Comparison of ENCODE assay signal across 1 cellular context in genomic region chr6:146943673-146944072, GRCh38.
TF ChIP-seq lines count a peak whose summit lies in the region.

No MANE protein-coding gene starts in this region.

TF ChIP-seq in HepG2, 621 proteins besides CTCF, POLR2A, EP300 and RAD21 (continued from another document and continues in another):
- no peak for TF ChIP-seq HOMEZ (CRISPR knock-in tag; IDR thresholded peaks at IDR 0.05; ENCODE audit: low read depth)
- no peak for TF ChIP-seq TBP (CRISPR knock-in tag; IDR thresholded peaks at IDR 0.05)
- TF ChIP-seq SATB2 (CRISPR knock-in tag; IDR thresholded peaks at IDR 0.05), result no peak
- TF ChIP-seq ZNF251 (CRISPR knock-in tag; IDR thresholded peaks at IDR 0.05), result no peak
- no peak for TF ChIP-seq NCOA2 (CRISPR knock-in tag; IDR thresholded peaks at IDR 0.05)
- TF ChIP-seq MEIS1 (CRISPR knock-in tag; IDR thresholded peaks at IDR 0.05; ENCODE audit: borderline replicate concordance), result no peak
- no peak for TF ChIP-seq ZNF703 (CRISPR knock-in tag; IDR thresholded peaks at IDR 0.05; ENCODE audit: borderline replicate concordance)
- TF ChIP-seq U2AF2 (IDR thresholded peaks at IDR 0.05; ENCODE audit: low read depth, low read length), result no peak
- TF ChIP-seq ATM (IDR thresholded peaks at IDR 0.05; ENCODE audit: borderline replicate concordance), result no peak
- TF ChIP-seq TRIM24 (CRISPR knock-in tag; IDR thresholded peaks at IDR 0.05), result no peak
- no peak for TF ChIP-seq E2F1 (CRISPR knock-in tag; IDR thresholded peaks at IDR 0.05)
- no peak for TF ChIP-seq KDM6A (CRISPR knock-in tag; IDR thresholded peaks at IDR 0.05; ENCODE audit: low read depth)
- TF ChIP-seq NFE2L1 (CRISPR knock-in tag; IDR thresholded peaks at IDR 0.05; ENCODE audit: borderline replicate concordance), result no peak
- peak; percentile 63; the same call in 1 of the 2 replicates for TF ChIP-seq ZNF644 (CRISPR knock-in tag; IDR thresholded peaks at IDR 0.05; ENCODE audit: low read depth)
- no peak for TF ChIP-seq RBAK (CRISPR knock-in tag; IDR thresholded peaks at IDR 0.05)
- no peak for TF ChIP-seq ISX (CRISPR knock-in tag; conservative IDR thresholded peaks at IDR 0.05)
- TF ChIP-seq ZNF451 (CRISPR knock-in tag; IDR thresholded peaks at IDR 0.05), result no peak
- TF ChIP-seq KAT2B (IDR thresholded peaks at IDR 0.05; ENCODE audit: borderline replicate concordance, low read depth, low read length), result no peak
- no peak for TF ChIP-seq CENPBD1 (CRISPR knock-in tag; IDR thresholded peaks at IDR 0.05; ENCODE audit: borderline replicate concordance, low read depth)
- no peak for TF ChIP-seq NR2F6 (IDR thresholded peaks at IDR 0.05)
- TF ChIP-seq NR2F6 (CRISPR knock-in tag; IDR thresholded peaks at IDR 0.05), result no peak
- no peak for TF ChIP-seq RAD51 (IDR thresholded peaks at IDR 0.05; ENCODE audit: borderline replicate concordance)
- no peak for TF ChIP-seq ZNF749 (CRISPR knock-in tag; IDR thresholded peaks at IDR 0.05; ENCODE audit: borderline replicate concordance)
- no peak for TF ChIP-seq ZNF263 (CRISPR knock-in tag; IDR thresholded peaks at IDR 0.05)
- TF ChIP-seq ZBTB1 (CRISPR knock-in tag; IDR thresholded peaks at IDR 0.05; ENCODE audit: borderline replicate concordance), result no peak
- peak; percentile 72 for TF ChIP-seq ELF1 (CRISPR knock-in tag; IDR thresholded peaks at IDR 0.05)
- TF ChIP-seq HCFC1 (IDR thresholded peaks at IDR 0.05; ENCODE audit: low read depth, low read length), result no peak
- TF ChIP-seq SIN3A (IDR thresholded peaks at IDR 0.05; ENCODE audit: borderline replicate concordance, low read depth, low read length), result no peak
- 0 out of 2 replicates have a peak, but pooled peaks have one; percentile 35 for TF ChIP-seq CBX5 (CRISPR knock-in tag; IDR thresholded peaks at IDR 0.05; ENCODE audit: borderline replicate concordance)
- no peak for TF ChIP-seq BRCA1 (CRISPR knock-in tag; IDR thresholded peaks at IDR 0.05)
- no peak for TF ChIP-seq SAFB2 (CRISPR knock-in tag; IDR thresholded peaks at IDR 0.05; ENCODE audit: borderline replicate concordance, low read depth)
- no peak for TF ChIP-seq GATAD2A (CRISPR knock-in tag; IDR thresholded peaks at IDR 0.05)
- TF ChIP-seq ATF7 (IDR thresholded peaks at IDR 0.05), result no peak
- no peak for TF ChIP-seq ATF7 (CRISPR knock-in tag; IDR thresholded peaks at IDR 0.05)
- TF ChIP-seq RARA (CRISPR knock-in tag; IDR thresholded peaks at IDR 0.05), result peak; percentile 47; the same call in 1 of the 2 replicates
- no peak for TF ChIP-seq ZBTB10 (CRISPR knock-in tag; IDR thresholded peaks at IDR 0.05; ENCODE audit: borderline replicate concordance)
- no peak for TF ChIP-seq ZHX2 (IDR thresholded peaks at IDR 0.05; ENCODE audit: low read depth)
- no peak for TF ChIP-seq ZHX2 (CRISPR knock-in tag; IDR thresholded peaks at IDR 0.05; ENCODE audit: borderline replicate concordance)
- TF ChIP-seq HNF4A (CRISPR knock-in tag; IDR thresholded peaks at IDR 0.05), result no peak
- 0 out of 2 replicates have a peak, but pooled peaks have one; percentile 35 for TF ChIP-seq ELF3 (CRISPR knock-in tag; IDR thresholded peaks at IDR 0.05)
- TF ChIP-seq CCDC6 (CRISPR knock-in tag; IDR thresholded peaks at IDR 0.05), result no peak
- TF ChIP-seq TFAP4 (IDR thresholded peaks at IDR 0.05; ENCODE audit: borderline replicate concordance, low read depth), result no peak
- TF ChIP-seq NR1H2 (CRISPR knock-in tag; IDR thresholded peaks at IDR 0.05; ENCODE audit: borderline replicate concordance, low read depth), result no peak
- 0 out of 2 replicates have a peak, but pooled peaks have one; percentile 23 for TF ChIP-seq TBX2 (CRISPR knock-in tag; IDR thresholded peaks at IDR 0.05; ENCODE audit: borderline replicate concordance)
- TF ChIP-seq ZBTB4 (CRISPR knock-in tag; IDR thresholded peaks at IDR 0.05; ENCODE audit: borderline replicate concordance), result no peak
- TF ChIP-seq TEAD3 (CRISPR knock-in tag; optimal IDR thresholded peaks at IDR 0.05; ENCODE audit: borderline replicate concordance), result no peak
- TF ChIP-seq ZSCAN29 (CRISPR knock-in tag; conservative IDR thresholded peaks at IDR 0.05), result no peak
- TF ChIP-seq ZNF704 (CRISPR knock-in tag; IDR thresholded peaks at IDR 0.05; ENCODE audit: borderline replicate concordance), result no peak
- no peak for TF ChIP-seq JUND (CRISPR knock-in tag; IDR thresholded peaks at IDR 0.05)
- TF ChIP-seq FOXO1 (CRISPR knock-in tag; IDR thresholded peaks at IDR 0.05), result no peak
- TF ChIP-seq FOXA3 (CRISPR knock-in tag; IDR thresholded peaks at IDR 0.05), result no peak
- TF ChIP-seq ZKSCAN1 (IDR thresholded peaks at IDR 0.05; ENCODE audit: low read length), result no peak
- no peak for TF ChIP-seq FLYWCH1 (CRISPR knock-in tag; IDR thresholded peaks at IDR 0.05)
- TF ChIP-seq TFDP1 (CRISPR knock-in tag; IDR thresholded peaks at IDR 0.05; ENCODE audit: borderline replicate concordance), result no peak
